ENCODE assay signal across 1 cellular context in the genomic region with DNA sequence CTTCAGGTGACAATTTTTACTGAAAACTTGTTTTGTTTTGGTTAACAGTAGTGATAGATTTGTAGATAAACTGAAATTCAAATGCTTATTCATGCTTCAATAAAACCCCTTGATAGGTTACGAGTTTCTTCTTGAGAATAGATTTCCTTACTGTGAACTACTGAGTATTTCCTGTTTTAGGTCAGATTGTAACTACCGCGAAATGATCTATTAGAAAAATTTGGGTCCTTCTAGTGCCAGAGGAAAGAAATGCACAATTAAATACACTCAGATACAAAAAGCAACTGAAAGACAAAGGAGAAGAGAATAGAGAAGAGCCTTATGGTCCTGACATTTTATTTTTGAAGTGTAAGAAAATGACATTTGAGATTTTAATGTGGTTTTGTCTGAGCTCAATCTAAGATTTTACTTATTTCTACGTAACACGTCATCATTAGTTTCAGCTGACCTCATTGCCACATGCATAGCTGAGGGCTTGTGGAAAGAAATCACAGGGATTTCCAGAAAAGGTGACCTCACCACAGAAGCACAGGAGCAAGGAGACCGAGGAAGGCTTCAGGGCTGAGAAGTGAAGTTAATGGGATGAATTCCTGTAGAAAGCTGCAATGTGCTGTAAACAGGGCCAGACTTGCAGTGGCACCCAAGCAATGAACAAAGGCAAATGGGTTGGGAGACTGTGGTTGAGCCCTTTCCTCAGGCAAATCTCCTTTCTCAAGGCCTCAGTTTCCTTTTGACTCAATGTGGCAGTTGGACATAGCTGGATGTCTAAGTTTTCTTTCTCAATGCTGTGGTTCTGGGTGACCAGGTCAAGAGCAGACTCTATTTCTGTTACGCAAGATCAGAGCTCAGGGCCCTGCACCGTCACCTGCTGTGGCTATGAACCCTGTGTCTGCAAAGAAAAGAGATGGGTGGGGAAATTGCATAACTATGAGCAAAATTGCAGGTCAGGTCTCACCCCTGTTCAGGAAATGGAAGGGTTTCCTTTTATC.
TF ChIP-seq lines count a peak whose summit lies in the region.

No MANE protein-coding gene starts in this region.

TF ChIP-seq in HepG2, 621 proteins besides CTCF, POLR2A, EP300 and RAD21 (continued from another document):
- TF ChIP-seq, protein P1, sequence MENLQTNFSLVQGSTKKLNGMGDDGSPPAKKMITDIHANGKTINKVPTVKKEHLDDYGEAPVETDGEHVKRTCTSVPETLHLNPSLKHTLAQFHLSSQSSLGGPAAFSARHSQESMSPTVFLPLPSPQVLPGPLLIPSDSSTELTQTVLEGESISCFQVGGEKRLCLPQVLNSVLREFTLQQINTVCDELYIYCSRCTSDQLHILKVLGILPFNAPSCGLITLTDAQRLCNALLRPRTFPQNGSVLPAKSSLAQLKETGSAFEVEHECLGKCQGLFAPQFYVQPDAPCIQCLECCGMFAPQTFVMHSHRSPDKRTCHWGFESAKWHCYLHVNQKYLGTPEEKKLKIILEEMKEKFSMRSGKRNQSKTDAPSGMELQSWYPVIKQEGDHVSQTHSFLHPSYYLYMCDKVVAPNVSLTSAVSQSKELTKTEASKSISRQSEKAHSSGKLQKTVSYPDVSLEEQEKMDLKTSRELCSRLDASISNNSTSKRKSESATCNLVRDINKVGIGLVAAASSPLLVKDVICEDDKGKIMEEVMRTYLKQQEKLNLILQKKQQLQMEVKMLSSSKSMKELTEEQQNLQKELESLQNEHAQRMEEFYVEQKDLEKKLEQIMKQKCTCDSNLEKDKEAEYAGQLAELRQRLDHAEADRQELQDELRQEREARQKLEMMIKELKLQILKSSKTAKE (CRISPR knock-in tag; IDR thresholded peaks at IDR 0.05; ENCODE audit: borderline replicate concordance): peak; percentile 66
- TF ChIP-seq GATAD2A (CRISPR knock-in tag; IDR thresholded peaks at IDR 0.05) (peak; percentile 78), SP5 (CRISPR knock-in tag; IDR thresholded peaks at IDR 0.05; ENCODE audit: borderline replicate concordance, low read depth) (peak; percentile 85), HDAC2 (CRISPR knock-in tag; IDR thresholded peaks at IDR 0.05) (0 out of 2 replicates have a peak, but pooled peaks have one; percentile 42), FOSL2 (CRISPR knock-in tag; IDR thresholded peaks at IDR 0.05) (peak; percentile 66; the same call in 1 of the 2 replicates), ZNF550 (CRISPR knock-in tag; IDR thresholded peaks at IDR 0.05; ENCODE audit: borderline replicate concordance) (no peak), PRPF4 (IDR thresholded peaks at IDR 0.05; ENCODE audit: low read depth, low read length, poor library complexity, severe bottlenecking) (no peak), RXRB (CRISPR knock-in tag; IDR thresholded peaks at IDR 0.05; ENCODE audit: borderline replicate concordance) (peak; percentile 86; the same call in 1 of the 2 replicates)
